ENCODE assay signal across 2 cellular contexts in the genomic region with DNA sequence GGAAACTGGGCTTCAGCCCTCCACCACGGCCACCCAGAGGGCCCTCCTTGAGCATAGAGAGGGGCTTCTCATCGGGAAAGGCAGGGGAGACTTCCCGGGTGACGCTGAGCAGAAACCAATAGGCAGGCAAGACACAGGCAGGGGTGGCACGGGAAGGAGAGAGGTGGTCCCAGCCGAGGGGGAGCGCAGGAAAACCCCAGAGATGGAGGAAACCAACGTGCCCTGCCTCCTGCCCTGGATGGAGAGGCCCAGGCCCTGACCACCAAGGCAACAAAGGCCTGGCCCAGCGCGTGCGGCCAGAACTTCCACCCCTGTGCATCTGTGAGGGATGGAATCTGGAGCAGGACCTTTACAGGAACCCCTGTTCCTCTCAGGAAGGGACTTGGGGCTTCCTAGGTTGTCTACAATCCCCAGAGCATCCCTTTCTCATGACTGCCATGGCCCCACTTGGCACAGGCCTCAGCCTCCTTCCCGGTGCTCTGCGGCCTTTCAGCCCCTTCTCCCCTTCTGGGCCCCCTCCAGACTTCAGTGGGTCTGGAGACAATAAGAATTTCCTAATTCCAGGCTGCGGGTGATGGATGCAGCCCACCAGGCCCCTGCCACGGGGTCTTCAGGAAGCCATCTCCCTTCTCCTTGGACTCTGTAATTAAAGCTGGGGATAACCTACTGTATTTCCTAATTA.
TF ChIP-seq lines count a peak whose summit lies in the region.

No MANE protein-coding gene starts in this region.

TF ChIP-seq in SK-N-SH, 30 proteins besides CTCF, POLR2A, EP300 and RAD21:
- 0 out of 2 replicates have a peak, but pooled peaks have one; percentile 3 for TF ChIP-seq MXI1 (IDR thresholded peaks at IDR 0.05; ENCODE audit: low read depth, low read length)
- TF ChIP-seq ZBTB33 (IDR thresholded peaks at IDR 0.05; ENCODE audit: borderline replicate concordance, low read depth): no peak

TF ChIP-seq in SK-N-SH treated with all-trans-retinoic acid at 6 μM for 48 hours, 23 proteins besides CTCF, POLR2A, EP300 and RAD21:
- TF ChIP-seq RARB (CRISPR knock-in tag; IDR thresholded peaks at IDR 0.05) (no peak), ZNF565 (CRISPR knock-in tag; conservative IDR thresholded peaks at IDR 0.05; ENCODE audit: low read depth) (no peak), ZFP30 (CRISPR knock-in tag; IDR thresholded peaks at IDR 0.05) (no peak), SNAI2 (CRISPR knock-in tag; IDR thresholded peaks at IDR 0.05) (no peak), BACH2 (CRISPR knock-in tag; IDR thresholded peaks at IDR 0.05; ENCODE audit: borderline replicate concordance) (no peak), CSDC2 (CRISPR knock-in tag; IDR thresholded peaks at IDR 0.05) (no peak), TSHZ2 (CRISPR knock-in tag; IDR thresholded peaks at IDR 0.05) (no peak)
- TF ChIP-seq, protein P1, sequence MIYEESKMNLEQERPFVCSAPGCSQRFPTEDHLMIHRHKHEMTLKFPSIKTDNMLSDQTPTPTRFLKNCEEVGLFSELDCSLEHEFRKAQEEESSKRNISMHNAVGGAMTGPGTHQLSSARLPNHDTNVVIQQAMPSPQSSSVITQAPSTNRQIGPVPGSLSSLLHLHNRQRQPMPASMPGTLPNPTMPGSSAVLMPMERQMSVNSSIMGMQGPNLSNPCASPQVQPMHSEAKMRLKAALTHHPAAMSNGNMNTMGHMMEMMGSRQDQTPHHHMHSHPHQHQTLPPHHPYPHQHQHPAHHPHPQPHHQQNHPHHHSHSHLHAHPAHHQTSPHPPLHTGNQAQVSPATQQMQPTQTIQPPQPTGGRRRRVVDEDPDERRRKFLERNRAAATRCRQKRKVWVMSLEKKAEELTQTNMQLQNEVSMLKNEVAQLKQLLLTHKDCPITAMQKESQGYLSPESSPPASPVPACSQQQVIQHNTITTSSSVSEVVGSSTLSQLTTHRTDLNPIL (CRISPR knock-in tag; IDR thresholded peaks at IDR 0.05; ENCODE audit: low read depth): no peak
- TF ChIP-seq, protein P2, sequence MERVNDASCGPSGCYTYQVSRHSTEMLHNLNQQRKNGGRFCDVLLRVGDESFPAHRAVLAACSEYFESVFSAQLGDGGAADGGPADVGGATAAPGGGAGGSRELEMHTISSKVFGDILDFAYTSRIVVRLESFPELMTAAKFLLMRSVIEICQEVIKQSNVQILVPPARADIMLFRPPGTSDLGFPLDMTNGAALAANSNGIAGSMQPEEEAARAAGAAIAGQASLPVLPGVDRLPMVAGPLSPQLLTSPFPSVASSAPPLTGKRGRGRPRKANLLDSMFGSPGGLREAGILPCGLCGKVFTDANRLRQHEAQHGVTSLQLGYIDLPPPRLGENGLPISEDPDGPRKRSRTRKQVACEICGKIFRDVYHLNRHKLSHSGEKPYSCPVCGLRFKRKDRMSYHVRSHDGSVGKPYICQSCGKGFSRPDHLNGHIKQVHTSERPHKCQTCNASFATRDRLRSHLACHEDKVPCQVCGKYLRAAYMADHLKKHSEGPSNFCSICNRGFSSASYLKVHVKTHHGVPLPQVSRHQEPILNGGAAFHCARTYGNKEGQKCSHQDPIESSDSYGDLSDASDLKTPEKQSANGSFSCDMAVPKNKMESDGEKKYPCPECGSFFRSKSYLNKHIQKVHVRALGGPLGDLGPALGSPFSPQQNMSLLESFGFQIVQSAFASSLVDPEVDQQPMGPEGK (CRISPR knock-in tag; IDR thresholded peaks at IDR 0.05; ENCODE audit: borderline replicate concordance): no peak
- TF ChIP-seq, protein P3, sequence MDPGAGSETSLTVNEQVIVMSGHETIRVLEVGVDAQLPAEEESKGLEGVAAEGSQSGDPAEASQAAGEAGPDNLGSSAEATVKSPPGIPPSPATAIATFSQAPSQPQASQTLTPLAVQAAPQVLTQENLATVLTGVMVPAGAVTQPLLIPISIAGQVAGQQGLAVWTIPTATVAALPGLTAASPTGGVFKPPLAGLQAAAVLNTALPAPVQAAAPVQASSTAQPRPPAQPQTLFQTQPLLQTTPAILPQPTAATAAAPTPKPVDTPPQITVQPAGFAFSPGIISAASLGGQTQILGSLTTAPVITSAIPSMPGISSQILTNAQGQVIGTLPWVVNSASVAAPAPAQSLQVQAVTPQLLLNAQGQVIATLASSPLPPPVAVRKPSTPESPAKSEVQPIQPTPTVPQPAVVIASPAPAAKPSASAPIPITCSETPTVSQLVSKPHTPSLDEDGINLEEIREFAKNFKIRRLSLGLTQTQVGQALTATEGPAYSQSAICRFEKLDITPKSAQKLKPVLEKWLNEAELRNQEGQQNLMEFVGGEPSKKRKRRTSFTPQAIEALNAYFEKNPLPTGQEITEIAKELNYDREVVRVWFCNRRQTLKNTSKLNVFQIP (CRISPR knock-in tag; IDR thresholded peaks at IDR 0.05; ENCODE audit: borderline replicate concordance, low read depth): no peak
